Comparison of ENCODE assay signal across 2 cellular contexts in genomic region chr17:80251966-80252365, GRCh38.
TF ChIP-seq lines count a peak whose summit lies in the region.

No MANE protein-coding gene starts in this region.

TF ChIP-seq in HepG2, 621 proteins besides CTCF, POLR2A, EP300 and RAD21:
- TF ChIP-seq ZNF768 (CRISPR knock-in tag; IDR thresholded peaks at IDR 0.05), result peak; percentile 87; the same call in 1 of the 2 replicates
- TF ChIP-seq EEA1 (CRISPR knock-in tag; IDR thresholded peaks at IDR 0.05; ENCODE audit: borderline replicate concordance), result no peak
- no peak for TF ChIP-seq CHD2 (IDR thresholded peaks at IDR 0.05; ENCODE audit: low read depth, low read length)
- no peak for TF ChIP-seq THAP9 (CRISPR knock-in tag; IDR thresholded peaks at IDR 0.05; ENCODE audit: borderline replicate concordance)

TF ChIP-seq in IMR-90, 13 proteins besides CTCF, POLR2A, EP300 and RAD21:
- TF ChIP-seq CEBPB (IDR thresholded peaks at IDR 0.05; ENCODE audit: low read depth, low read length) (no peak), BHLHE40 (IDR thresholded peaks at IDR 0.05; ENCODE audit: low read depth, low read length) (no peak), RFX5 (IDR thresholded peaks at IDR 0.05; ENCODE audit: low read depth, low read length) (no peak)
